Comparison of ENCODE assay signal across 1 cellular context in the genomic region with DNA sequence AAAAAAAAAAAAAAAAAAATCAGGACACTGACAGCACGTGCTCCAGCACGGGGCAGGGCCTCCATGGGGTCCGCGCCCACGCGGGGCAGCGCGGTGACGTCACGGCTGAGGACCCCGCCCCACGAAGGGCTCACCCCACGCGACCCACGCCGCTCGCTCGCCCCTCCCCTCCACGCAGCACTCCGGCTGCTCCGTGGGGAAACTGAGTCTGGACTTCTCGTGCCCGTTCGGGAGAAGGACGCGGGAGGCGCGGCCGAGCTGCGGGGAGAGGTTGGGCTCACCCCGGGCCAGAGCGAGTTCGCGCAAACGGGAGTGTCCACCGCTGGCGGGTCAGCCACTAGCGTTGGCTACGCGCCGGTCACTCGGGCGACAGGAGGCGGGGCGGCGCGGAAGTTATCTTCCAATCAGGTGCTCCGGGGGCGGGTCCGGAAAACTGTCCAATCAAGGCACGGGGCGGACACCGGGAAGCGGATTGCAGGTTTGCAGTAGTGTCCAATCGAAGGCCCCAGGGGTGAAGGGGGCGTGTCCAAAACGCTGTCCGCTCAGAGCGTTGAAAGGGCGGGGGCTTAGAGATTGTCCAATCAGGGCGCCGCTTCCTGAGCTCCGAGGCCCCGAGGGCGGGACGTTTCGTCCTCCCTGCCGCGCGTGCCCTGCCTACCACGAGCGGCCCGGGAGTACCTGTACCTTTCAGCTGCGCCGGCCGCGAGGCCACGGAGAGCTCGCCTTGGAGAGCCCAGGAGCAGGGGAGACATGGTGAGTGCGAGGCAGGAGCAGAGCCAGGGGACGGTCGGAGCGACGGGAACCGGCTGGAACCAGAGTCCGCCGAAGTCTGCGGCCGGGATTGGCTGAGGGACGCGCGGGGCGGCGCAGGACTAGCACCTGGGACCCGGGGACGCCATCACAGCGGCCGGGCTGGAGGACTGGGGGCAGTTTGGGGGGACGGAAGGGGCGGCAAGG.
TF ChIP-seq lines count a peak whose summit lies in the region.

A gene (plus strand): TSS at position 633 of the 957 bp plus-strand sequence. CDS start 118 bp downstream, at position 751.

TF ChIP-seq in GM12878, 131 proteins besides CTCF, POLR2A, EP300 and RAD21 (continued from another document and continues in another):
- TF ChIP-seq, protein P1, sequence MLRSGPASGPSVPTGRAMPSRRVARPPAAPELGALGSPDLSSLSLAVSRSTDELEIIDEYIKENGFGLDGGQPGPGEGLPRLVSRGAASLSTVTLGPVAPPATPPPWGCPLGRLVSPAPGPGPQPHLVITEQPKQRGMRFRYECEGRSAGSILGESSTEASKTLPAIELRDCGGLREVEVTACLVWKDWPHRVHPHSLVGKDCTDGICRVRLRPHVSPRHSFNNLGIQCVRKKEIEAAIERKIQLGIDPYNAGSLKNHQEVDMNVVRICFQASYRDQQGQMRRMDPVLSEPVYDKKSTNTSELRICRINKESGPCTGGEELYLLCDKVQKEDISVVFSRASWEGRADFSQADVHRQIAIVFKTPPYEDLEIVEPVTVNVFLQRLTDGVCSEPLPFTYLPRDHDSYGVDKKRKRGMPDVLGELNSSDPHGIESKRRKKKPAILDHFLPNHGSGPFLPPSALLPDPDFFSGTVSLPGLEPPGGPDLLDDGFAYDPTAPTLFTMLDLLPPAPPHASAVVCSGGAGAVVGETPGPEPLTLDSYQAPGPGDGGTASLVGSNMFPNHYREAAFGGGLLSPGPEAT (IDR thresholded peaks at IDR 0.05; ENCODE audit: low read depth), result no peak
- peak; percentile 44; the same call in 1 of the 2 replicates for TF ChIP-seq RFX5 (IDR thresholded peaks at IDR 0.05; ENCODE audit: low read depth, low read length)
- TF ChIP-seq, protein P2, sequence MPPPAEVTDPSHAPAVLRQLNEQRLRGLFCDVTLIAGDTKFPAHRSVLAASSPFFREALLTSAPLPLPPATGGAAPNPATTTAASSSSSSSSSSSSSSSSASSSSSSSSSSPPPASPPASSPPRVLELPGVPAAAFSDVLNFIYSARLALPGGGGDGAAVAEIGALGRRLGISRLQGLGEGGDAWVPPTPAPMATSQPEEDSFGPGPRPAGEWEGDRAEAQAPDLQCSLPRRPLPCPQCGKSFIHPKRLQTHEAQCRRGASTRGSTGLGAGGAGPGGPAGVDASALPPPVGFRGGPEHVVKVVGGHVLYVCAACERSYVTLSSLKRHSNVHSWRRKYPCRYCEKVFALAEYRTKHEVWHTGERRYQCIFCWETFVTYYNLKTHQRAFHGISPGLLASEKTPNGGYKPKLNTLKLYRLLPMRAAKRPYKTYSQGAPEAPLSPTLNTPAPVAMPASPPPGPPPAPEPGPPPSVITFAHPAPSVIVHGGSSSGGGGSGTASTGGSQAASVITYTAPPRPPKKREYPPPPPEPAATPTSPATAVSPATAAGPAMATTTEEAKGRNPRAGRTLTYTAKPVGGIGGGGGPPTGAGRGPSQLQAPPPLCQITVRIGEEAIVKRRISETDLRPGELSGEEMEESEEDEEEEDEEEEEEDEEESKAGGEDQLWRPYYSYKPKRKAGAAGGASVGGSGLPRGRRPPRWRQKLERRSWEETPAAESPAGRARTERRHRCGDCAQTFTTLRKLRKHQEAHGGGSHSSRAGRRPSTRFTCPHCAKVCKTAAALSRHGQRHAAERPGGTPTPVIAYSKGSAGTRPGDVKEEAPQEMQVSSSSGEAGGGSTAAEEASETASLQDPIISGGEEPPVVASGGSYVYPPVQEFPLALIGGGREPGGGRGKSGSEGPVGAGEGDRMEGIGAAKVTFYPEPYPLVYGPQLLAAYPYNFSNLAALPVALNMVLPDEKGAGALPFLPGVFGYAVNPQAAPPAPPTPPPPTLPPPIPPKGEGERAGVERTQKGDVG (CRISPR knock-in tag; IDR thresholded peaks at IDR 0.05), result no peak
- TF ChIP-seq, protein P3, sequence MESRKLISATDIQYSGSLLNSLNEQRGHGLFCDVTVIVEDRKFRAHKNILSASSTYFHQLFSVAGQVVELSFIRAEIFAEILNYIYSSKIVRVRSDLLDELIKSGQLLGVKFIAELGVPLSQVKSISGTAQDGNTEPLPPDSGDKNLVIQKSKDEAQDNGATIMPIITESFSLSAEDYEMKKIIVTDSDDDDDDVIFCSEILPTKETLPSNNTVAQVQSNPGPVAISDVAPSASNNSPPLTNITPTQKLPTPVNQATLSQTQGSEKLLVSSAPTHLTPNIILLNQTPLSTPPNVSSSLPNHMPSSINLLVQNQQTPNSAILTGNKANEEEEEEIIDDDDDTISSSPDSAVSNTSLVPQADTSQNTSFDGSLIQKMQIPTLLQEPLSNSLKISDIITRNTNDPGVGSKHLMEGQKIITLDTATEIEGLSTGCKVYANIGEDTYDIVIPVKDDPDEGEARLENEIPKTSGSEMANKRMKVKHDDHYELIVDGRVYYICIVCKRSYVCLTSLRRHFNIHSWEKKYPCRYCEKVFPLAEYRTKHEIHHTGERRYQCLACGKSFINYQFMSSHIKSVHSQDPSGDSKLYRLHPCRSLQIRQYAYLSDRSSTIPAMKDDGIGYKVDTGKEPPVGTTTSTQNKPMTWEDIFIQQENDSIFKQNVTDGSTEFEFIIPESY (IDR thresholded peaks at IDR 0.05), result no peak
- no peak for TF ChIP-seq KLF5 (IDR thresholded peaks at IDR 0.05; ENCODE audit: partially characterized antibody)
- no peak for TF ChIP-seq ZNF622 (IDR thresholded peaks at IDR 0.05)
- peak; percentile 25; the same call in 1 of the 2 replicates for TF ChIP-seq CREM (IDR thresholded peaks at IDR 0.05; ENCODE audit: low read depth)
- TF ChIP-seq TCF12 (IDR thresholded peaks at IDR 0.05; ENCODE audit: low read depth, low read length), result no peak
- TF ChIP-seq, protein P4, sequence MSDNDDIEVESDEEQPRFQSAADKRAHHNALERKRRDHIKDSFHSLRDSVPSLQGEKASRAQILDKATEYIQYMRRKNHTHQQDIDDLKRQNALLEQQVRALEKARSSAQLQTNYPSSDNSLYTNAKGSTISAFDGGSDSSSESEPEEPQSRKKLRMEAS (IDR thresholded peaks at IDR 0.05; ENCODE audit: low read depth, low read length), result peak; percentile 73; the same call in 1 of the 2 replicates
- no peak for TF ChIP-seq ZNF217 (IDR thresholded peaks at IDR 0.05)
- no peak for TF ChIP-seq NFXL1 (IDR thresholded peaks at IDR 0.05; ENCODE audit: borderline replicate concordance)
- no peak for TF ChIP-seq RAD51 (IDR thresholded peaks at IDR 0.05)
- TF ChIP-seq EGR1 (IDR thresholded peaks at IDR 0.05; ENCODE audit: borderline replicate concordance in 1 of 2, low read depth in 2 of 2, low read length in 2 of 2), result peak in 1 of 2 experiments; percentile 21; a peak in 1 of 3 replicates
- no peak for TF ChIP-seq FOXK2 (IDR thresholded peaks at IDR 0.05)
- no peak for TF ChIP-seq ZBED1 (IDR thresholded peaks at IDR 0.05; ENCODE audit: borderline replicate concordance)
- no peak for TF ChIP-seq SMARCA5 (IDR thresholded peaks at IDR 0.05)
- TF ChIP-seq IKZF2 (IDR thresholded peaks at IDR 0.05), result no peak
- no peak for TF ChIP-seq SREBF2 (IDR thresholded peaks at IDR 0.05; ENCODE audit: low read length)
- peak; percentile 64; the same call in 1 of the 2 replicates for TF ChIP-seq POLR2AphosphoS5 (IDR thresholded peaks at IDR 0.05; ENCODE audit: low read length)
- peak; percentile 73 for TF ChIP-seq MXI1 (IDR thresholded peaks at IDR 0.05; ENCODE audit: low read depth, low read length)
- no peak for TF ChIP-seq RB1 (IDR thresholded peaks at IDR 0.05; ENCODE audit: borderline replicate concordance)
- TF ChIP-seq CEBPB (IDR thresholded peaks at IDR 0.05; ENCODE audit: borderline replicate concordance in 1 of 2, low read depth in 2 of 2, low read length in 2 of 2), result no peak
- no peak for TF ChIP-seq BCL11A (IDR thresholded peaks at IDR 0.05; ENCODE audit: low read depth, low read length)
- no peak for TF ChIP-seq SMC3 (IDR thresholded peaks at IDR 0.05; ENCODE audit: borderline replicate concordance, low read length)
- no peak for TF ChIP-seq WRNIP1 (IDR thresholded peaks at IDR 0.05; ENCODE audit: borderline replicate concordance, low read depth, low read length)
- TF ChIP-seq, protein P5, sequence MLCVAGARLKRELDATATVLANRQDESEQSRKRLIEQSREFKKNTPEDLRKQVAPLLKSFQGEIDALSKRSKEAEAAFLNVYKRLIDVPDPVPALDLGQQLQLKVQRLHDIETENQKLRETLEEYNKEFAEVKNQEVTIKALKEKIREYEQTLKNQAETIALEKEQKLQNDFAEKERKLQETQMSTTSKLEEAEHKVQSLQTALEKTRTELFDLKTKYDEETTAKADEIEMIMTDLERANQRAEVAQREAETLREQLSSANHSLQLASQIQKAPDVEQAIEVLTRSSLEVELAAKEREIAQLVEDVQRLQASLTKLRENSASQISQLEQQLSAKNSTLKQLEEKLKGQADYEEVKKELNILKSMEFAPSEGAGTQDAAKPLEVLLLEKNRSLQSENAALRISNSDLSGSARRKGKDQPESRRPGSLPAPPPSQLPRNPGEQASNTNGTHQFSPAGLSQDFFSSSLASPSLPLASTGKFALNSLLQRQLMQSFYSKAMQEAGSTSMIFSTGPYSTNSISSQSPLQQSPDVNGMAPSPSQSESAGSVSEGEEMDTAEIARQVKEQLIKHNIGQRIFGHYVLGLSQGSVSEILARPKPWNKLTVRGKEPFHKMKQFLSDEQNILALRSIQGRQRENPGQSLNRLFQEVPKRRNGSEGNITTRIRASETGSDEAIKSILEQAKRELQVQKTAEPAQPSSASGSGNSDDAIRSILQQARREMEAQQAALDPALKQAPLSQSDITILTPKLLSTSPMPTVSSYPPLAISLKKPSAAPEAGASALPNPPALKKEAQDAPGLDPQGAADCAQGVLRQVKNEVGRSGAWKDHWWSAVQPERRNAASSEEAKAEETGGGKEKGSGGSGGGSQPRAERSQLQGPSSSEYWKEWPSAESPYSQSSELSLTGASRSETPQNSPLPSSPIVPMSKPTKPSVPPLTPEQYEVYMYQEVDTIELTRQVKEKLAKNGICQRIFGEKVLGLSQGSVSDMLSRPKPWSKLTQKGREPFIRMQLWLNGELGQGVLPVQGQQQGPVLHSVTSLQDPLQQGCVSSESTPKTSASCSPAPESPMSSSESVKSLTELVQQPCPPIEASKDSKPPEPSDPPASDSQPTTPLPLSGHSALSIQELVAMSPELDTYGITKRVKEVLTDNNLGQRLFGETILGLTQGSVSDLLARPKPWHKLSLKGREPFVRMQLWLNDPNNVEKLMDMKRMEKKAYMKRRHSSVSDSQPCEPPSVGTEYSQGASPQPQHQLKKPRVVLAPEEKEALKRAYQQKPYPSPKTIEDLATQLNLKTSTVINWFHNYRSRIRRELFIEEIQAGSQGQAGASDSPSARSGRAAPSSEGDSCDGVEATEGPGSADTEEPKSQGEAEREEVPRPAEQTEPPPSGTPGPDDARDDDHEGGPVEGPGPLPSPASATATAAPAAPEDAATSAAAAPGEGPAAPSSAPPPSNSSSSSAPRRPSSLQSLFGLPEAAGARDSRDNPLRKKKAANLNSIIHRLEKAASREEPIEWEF (IDR thresholded peaks at IDR 0.05; ENCODE audit: insufficient replicate concordance, low read depth, low read length), result no peak
- TF ChIP-seq RELA (IDR thresholded peaks at IDR 0.05; ENCODE audit: borderline replicate concordance, partially characterized antibody), result no peak
- TF ChIP-seq SPI1 (IDR thresholded peaks at IDR 0.05; ENCODE audit: borderline replicate concordance, insufficient read depth, low read depth, low read length), result no peak
- peak; percentile 33; the same call in 1 of the 2 replicates for TF ChIP-seq LARP7 (IDR thresholded peaks at IDR 0.05)
- TF ChIP-seq SRF (IDR thresholded peaks at IDR 0.05; ENCODE audit: low read depth in 2 of 2, low read length in 2 of 2), result no peak
- no peak for TF ChIP-seq ETV6 (conservative IDR thresholded peaks at IDR 0.05 in 1 of 2, IDR thresholded peaks at IDR 0.05 in 1 of 2; ENCODE audit: borderline replicate concordance in 1 of 2, low read depth in 1 of 2)
- peak; percentile 72 for TF ChIP-seq CREB1 (IDR thresholded peaks at IDR 0.05; ENCODE audit: low read depth)
- no peak for TF ChIP-seq ZSCAN29 (IDR thresholded peaks at IDR 0.05)
- TF ChIP-seq HDAC2 (IDR thresholded peaks at IDR 0.05), result no peak
- no peak for TF ChIP-seq NFIC (IDR thresholded peaks at IDR 0.05; ENCODE audit: low read depth, low read length)
- TF ChIP-seq DPF2 (IDR thresholded peaks at IDR 0.05), result no peak
- TF ChIP-seq TCF7 (IDR thresholded peaks at IDR 0.05; ENCODE audit: borderline replicate concordance), result no peak
- TF ChIP-seq, protein P6, sequence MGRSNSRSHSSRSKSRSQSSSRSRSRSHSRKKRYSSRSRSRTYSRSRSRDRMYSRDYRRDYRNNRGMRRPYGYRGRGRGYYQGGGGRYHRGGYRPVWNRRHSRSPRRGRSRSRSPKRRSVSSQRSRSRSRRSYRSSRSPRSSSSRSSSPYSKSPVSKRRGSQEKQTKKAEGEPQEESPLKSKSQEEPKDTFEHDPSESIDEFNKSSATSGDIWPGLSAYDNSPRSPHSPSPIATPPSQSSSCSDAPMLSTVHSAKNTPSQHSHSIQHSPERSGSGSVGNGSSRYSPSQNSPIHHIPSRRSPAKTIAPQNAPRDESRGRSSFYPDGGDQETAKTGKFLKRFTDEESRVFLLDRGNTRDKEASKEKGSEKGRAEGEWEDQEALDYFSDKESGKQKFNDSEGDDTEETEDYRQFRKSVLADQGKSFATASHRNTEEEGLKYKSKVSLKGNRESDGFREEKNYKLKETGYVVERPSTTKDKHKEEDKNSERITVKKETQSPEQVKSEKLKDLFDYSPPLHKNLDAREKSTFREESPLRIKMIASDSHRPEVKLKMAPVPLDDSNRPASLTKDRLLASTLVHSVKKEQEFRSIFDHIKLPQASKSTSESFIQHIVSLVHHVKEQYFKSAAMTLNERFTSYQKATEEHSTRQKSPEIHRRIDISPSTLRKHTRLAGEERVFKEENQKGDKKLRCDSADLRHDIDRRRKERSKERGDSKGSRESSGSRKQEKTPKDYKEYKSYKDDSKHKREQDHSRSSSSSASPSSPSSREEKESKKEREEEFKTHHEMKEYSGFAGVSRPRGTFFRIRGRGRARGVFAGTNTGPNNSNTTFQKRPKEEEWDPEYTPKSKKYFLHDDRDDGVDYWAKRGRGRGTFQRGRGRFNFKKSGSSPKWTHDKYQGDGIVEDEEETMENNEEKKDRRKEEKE (IDR thresholded peaks at IDR 0.05), result no peak
- no peak for TF ChIP-seq ZNF384 (IDR thresholded peaks at IDR 0.05; ENCODE audit: borderline replicate concordance, low read depth, low read length)
- no peak for TF ChIP-seq SUPT20H (IDR thresholded peaks at IDR 0.05; ENCODE audit: borderline replicate concordance, control insufficient read depth, low read depth, low read length)
- TF ChIP-seq HCFC1 (IDR thresholded peaks at IDR 0.05; ENCODE audit: low read length), result no peak
- peak; percentile 30 for TF ChIP-seq FOS (IDR thresholded peaks at IDR 0.05; ENCODE audit: borderline replicate concordance, extremely low read depth, insufficient read length)
- TF ChIP-seq EZH2 (IDR thresholded peaks at IDR 0.05; ENCODE audit: borderline replicate concordance, control insufficient read depth, low read depth, low read length), result no peak
- TF ChIP-seq MEF2B (IDR thresholded peaks at IDR 0.05; ENCODE audit: partially characterized antibody, poor library complexity, severe bottlenecking), result peak; percentile 49
- TF ChIP-seq HDGF (IDR thresholded peaks at IDR 0.05), result peak; percentile 86; the same call in 1 of the 2 replicates
- TF ChIP-seq CHD1 (IDR thresholded peaks at IDR 0.05; ENCODE audit: low read depth, low read length), result no peak
